Comparison of ENCODE assay signal across 1 cellular context in genomic region chr17:50905460-50905803, GRCh38.
A peak's percentile ranks its signal among the peaks of the same experiment; 100 is the strongest.
TF ChIP-seq lines count a peak whose summit lies in the region.

No MANE protein-coding gene starts in this region.

TF ChIP-seq in liver, 16 proteins besides CTCF, POLR2A, EP300 and RAD21 (continued from another document):
- TF ChIP-seq RXRA (IDR thresholded peaks at IDR 0.05) (peak in 1 of 2 donors; percentile 76), JUND (IDR thresholded peaks at IDR 0.05) (no peak), GABPA (IDR thresholded peaks at IDR 0.05 in 1 of 2, conservative IDR thresholded peaks at IDR 0.05 in 1 of 2) (no peak), TAF1 (conservative IDR thresholded peaks at IDR 0.05) (no peak)
